In the genomic region with DNA sequence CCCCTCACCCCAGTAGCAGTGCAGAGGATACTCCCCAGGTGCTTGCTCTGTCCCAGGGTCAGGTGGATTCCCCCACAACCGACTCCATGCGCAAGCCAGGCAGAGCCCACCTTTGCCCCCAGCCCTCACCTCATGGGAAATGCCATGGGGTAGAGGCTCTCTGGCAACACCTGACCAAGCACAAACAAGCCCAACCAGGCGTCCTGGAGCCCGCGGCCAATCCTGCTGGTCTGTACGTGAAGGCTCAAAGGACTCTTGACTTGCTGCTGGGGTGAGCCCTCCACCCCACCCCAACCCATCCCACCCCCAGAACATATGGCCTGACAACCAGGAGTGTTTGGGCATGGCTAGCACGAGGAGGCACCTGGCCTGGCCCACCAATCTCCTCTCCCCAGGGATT, we compare ENCODE assay signal across 10 cellular contexts.
DNase-seq lines count a peak whose midpoint lies in the region; ATAC-seq and TF ChIP-seq lines count a peak whose summit lies in the region.
"Had no signal": no experiment of that assay in that cellular context is flagged by ENCODE, and none has a peak within 500 bp of the region (broad histone marks: within the 10 kb centered on the region; RNA-seq: fewer than 3 reads in every experiment).

No MANE protein-coding gene starts in this region.

- no peaks in the 10 kb centered on the region for H3K79me2 ChIP-seq in KMS-11 (ENCODE audit: insufficient read depth, low read depth)

- peaks cover 17% of the 10 kb centered on the region for H3K27me3 Mint-ChIP-seq in nephron (ENCODE audit: low read depth)

- H3K27ac Mint-ChIP-seq in nephron: no peak overlapping the region
- H3K27ac Mint-ChIP-seq: activated naive CD4-positive, alpha-beta T cell treated with anti-CD3 and anti-CD28 coated beads, Interleukin-2, amount 50 U/mL, for 72 hours had no signal

- intact Hi-C loops in posterior cingulate gyrus (cut with DNase I): loop anchor here (1.0 to 5.0 kb wide), 2 partner anchors 26 to 200 kb away; no protein-coding TSS in a partner anchor

- no peaks in the 10 kb centered on the region for H3K9me3 Mint-ChIP-seq in nephron
- H3K9me3 Mint-ChIP-seq: activated naive CD4-positive, alpha-beta T cell treated with anti-CD3 and anti-CD28 coated beads, Interleukin-2, amount 50 U/mL, for 72 hours had no signal

- H3K4me2 ChIP-seq in BLaER1 treated with 17β-estradiol and CSF1 and Interleukin-3, amounts not matched to agents 10 nM and 100 nM: peak overlapping the region; percentile 90 to 100 (median 99); a peak in 21 of 22 replicates
- peak overlapping the region; percentile 96 for H3K4me2 ChIP-seq in KMS-11

- H3K4me3 Mint-ChIP-seq in nephron: peak overlapping the region; percentile 73 to 84 (median 83)

- no peaks in the 10 kb centered on the region for H3K36me3 Mint-ChIP-seq in nephron (ENCODE audit: low read depth)
- H3K36me3 Mint-ChIP-seq: activated naive CD4-positive, alpha-beta T cell treated with anti-CD3 and anti-CD28 coated beads, Interleukin-2, amount 50 U/mL, for 72 hours had no signal

- H3K4me1 ChIP-seq in BLaER1 treated with 17β-estradiol and CSF1 and Interleukin-3, amounts not matched to agents 10 nM and 100 nM: peaks cover 23 to 70% (median 57%) of the 10 kb centered on the region in 10 experiments
- H3K4me1 ChIP-seq in KMS-11 (ENCODE audit: low read depth, poor library complexity, severe bottlenecking): peaks cover 12% of the 10 kb centered on the region

- peaks cover 65% of the 10 kb centered on the region for H3K4me1 Mint-ChIP-seq in nephron

- no peak overlapping the region for H3K27ac ChIP-seq in BLaER1 treated with 17β-estradiol and CSF1 and Interleukin-3, amounts not matched to agents 10 nM and 100 nM
- H3K27ac ChIP-seq in KMS-11 (no peak overlapping the region), caudate nucleus (ENCODE audit: low read depth, low read length) (peak overlapping the region; percentile 18)
- H3K27ac ChIP-seq: vagina had no signal

- H3K9ac ChIP-seq in BLaER1 treated with 17β-estradiol and CSF1 and Interleukin-3, amounts not matched to agents 10 nM and 100 nM: 0 out of 22 replicates have a peak overlapping the region, but pooled peaks of 1 of the 11 experiments have one; percentile 51
- no peak overlapping the region for H3K9ac ChIP-seq in KMS-11

- no peak for DNase-seq in caudate nucleus (lab: John Stamatoyannopoulos, UW)
- no peak for DNase-seq in DMS153 treated with DMSO at 0.1 percent for 48 hours (lab: John Stamatoyannopoulos, UW; ENCODE audit: unreplicated experiment)
- DNase-seq in MV-4-11 (lab: John Stamatoyannopoulos, UW): no peak
- no peak for DNase-seq in posterior cingulate gyrus

- peaks cover 9 to 58% (median 22%) of the 10 kb centered on the region in 11 experiments; a peak in 18 of 22 replicates for H3K27me3 ChIP-seq in BLaER1 treated with 17β-estradiol and CSF1 and Interleukin-3, amounts not matched to agents 10 nM and 100 nM
- H3K27me3 ChIP-seq in KMS-11 (ENCODE audit: insufficient read depth, low read depth): peaks cover 36% of the 10 kb centered on the region
- H3K27me3 ChIP-seq: vagina had no signal

- H3K9me3 ChIP-seq in BLaER1 treated with 17β-estradiol and CSF1 and Interleukin-3, amounts not matched to agents 10 nM and 100 nM (replicated peaks in 1 of 11): no peaks in the 10 kb centered on the region
- H3K9me3 ChIP-seq: vagina had no signal

- H3K36me3 ChIP-seq in BLaER1 treated with 17β-estradiol and CSF1 and Interleukin-3, amounts not matched to agents 10 nM and 100 nM: no peaks in the 10 kb centered on the region
- H3K36me3 ChIP-seq in KMS-11 (ENCODE audit: insufficient read depth): no peaks in the 10 kb centered on the region
- H3K36me3 ChIP-seq: vagina had no signal

- H3K4me3 ChIP-seq in BLaER1 treated with 17β-estradiol and CSF1 and Interleukin-3, amounts not matched to agents 10 nM and 100 nM: peak overlapping the region in 4 of 10 experiments; percentile 60 to 77 (median 71); a peak in 5 of 20 replicates
- H3K4me3 ChIP-seq in KMS-11 (IDR thresholded peaks at IDR 0.05; ENCODE audit: insufficient read depth, low read depth, low read length): peak overlapping the region; percentile 43

- peaks cover 0 to 52% (median 12%) of the 10 kb centered on the region in 11 experiments; a peak in 11 of 22 replicates for H4K20me1 ChIP-seq in BLaER1 treated with 17β-estradiol and CSF1 and Interleukin-3, amounts not matched to agents 10 nM and 100 nM
- H4K20me1 ChIP-seq in KMS-11 (ENCODE audit: insufficient read depth): no peaks in the 10 kb centered on the region

- ATAC-seq in HG02759 (IDR thresholded peaks at IDR 0.05; ENCODE audit: unreplicated experiment): no peak

- H2AFZ ChIP-seq in KMS-11 (ENCODE audit: low read depth): no peak overlapping the region

- no peak for TF ChIP-seq CTCF in KMS-11 (conservative IDR thresholded peaks at IDR 0.05; ENCODE audit: low read depth, low read length)
- TF ChIP-seq CTCF in nephron (IDR thresholded peaks at IDR 0.05; ENCODE audit: unreplicated experiment in 3 of 3): no peak
